ENCODE assay signal across 8 cellular contexts in the genomic region with DNA sequence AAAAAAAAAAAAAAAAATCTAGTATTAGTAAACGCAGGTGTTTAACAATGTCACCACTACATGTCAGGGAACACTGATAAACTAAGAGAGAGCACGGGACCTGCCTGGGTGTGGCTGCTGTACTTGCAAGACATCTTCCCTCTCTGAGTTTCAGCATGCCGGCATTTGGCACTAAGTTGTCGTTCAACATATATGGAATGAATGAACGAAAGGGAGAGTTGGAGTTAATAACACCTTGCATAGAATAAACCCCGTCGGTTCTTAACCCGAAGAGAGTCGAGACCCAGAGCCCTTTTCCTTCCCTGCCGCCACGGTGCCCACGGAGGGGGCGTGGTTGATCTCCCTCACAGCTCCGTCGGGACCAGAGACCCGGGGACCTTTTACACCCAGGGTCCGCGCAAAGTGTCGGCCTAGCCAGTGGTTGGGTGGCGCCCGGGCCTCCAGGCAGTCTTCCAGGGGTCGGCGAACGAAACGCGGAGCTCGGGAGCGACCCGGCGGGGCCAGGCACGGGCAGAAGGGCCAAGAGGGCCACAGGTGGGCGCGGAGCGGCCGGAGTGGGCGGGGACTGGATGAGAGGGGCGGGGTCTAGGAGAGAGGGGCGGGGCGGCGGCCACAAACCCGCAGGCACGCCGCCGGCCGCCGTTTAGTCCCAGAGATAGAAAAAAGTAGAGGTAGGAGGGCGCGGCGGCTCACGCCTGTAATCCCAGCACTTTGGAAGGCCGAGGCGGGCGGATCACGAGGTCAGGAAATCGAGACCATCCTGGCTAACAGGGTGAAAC. TPM values are rescaled to one million over a fixed set of nuclear protein-coding genes. Genes with fewer than 3 reads are reported as not detected.
DNase-seq lines count a peak whose midpoint lies in the region; ATAC-seq and TF ChIP-seq lines count a peak whose summit lies in the region.

No MANE protein-coding gene starts in this region.

- DNase-seq in ELR (ENCODE audit: low read depth) (peak; percentile 79), HCEC 1CT (peak; percentile 71), NCI-H1092 treated with DMSO at 0.1 percent for 48 hours (lab: John Stamatoyannopoulos, UW) (peak; percentile 37), kidney epithelial cell (ENCODE audit: low read depth) (no peak)
- peak; percentile 42 to 64 (median 50) for DNase-seq in activated CD4-positive, CD25-positive, alpha-beta regulatory T cell (lab: John Stamatoyannopoulos, UW)
- DNase-seq in central memory CD4-positive, alpha-beta T cell = peak; percentile 61
- peak; percentile 56 to 58 for DNase-seq in stimulated activated CD4-positive, alpha-beta T cell treated with anti-CD3 and anti-CD28 coated beads, Interleukin-15, amount 100 ng/mL, for 48 hours (ENCODE audit: low read depth in 2 of 2)

- no peaks in the 10 kb centered on the region for H3K36me3 ChIP-seq in kidney epithelial cell (ENCODE audit: control insufficient read depth, insufficient read depth, low read length)

- H3K4me3 ChIP-seq in kidney epithelial cell (ENCODE audit: low read depth, low read length) = peak overlapping the region; percentile 93

- no peaks in the 10 kb centered on the region for H3K27me3 ChIP-seq in kidney epithelial cell (ENCODE audit: control insufficient read depth, insufficient read depth, low read length)

- no peak for TF ChIP-seq CTCF in kidney epithelial cell (IDR thresholded peaks at IDR 0.05; ENCODE audit: insufficient read depth, low read length, poor library complexity, severe bottlenecking)

- no peak for ATAC-seq in GM18519 (IDR thresholded peaks at IDR 0.05; ENCODE audit: low FRiP score, unreplicated experiment)

RNA-seq across cellular contexts. Expression of a gene that starts 0.8 kb away (rescaled TPM):
- 71.5 and 81.1 TPM in 2 replicates for total RNA-seq in kidney epithelial cell

RNA-seq across cellular contexts. Expression of a gene that starts 25.1 kb away (rescaled TPM):
- total RNA-seq in kidney epithelial cell = 171 and 178 TPM in 2 replicates
